27 cellular contexts compared by ENCODE assay signal in genomic region chr9:135294826-135295225, GRCh38.
DNase-seq lines count a peak whose midpoint lies in the region; ATAC-seq and TF ChIP-seq lines count a peak whose summit lies in the region.
"Had no signal": no experiment of that assay in that cellular context is flagged by ENCODE, and none has a peak within 500 bp of the region (broad histone marks: within the 10 kb centered on the region; RNA-seq: fewer than 3 reads in every experiment).

No MANE protein-coding gene starts in this region.

- H3K4me3 ChIP-seq in spleen (no peak overlapping the region), stomach (no peak overlapping the region)
- H3K4me3 ChIP-seq: ascending aorta, dorsolateral prefrontal cortex, neural progenitor cell, psoas muscle, upper lobe of left lung had no signal

- no peak overlapping the region for H3K4me3 Mint-ChIP-seq in activated CD4-positive, alpha-beta memory T cell treated with anti-CD3 and anti-CD28 coated beads, Interleukin-2, amount 10 ng/mL, durations not matched to agents 7 days and 5 days
- no peak overlapping the region for H3K4me3 Mint-ChIP-seq in activated CD4-positive, alpha-beta memory T cell treated with anti-CD3 and anti-CD28 coated beads for 36 hours
- no peak overlapping the region for H3K4me3 Mint-ChIP-seq in WTC11
- H3K4me3 Mint-ChIP-seq in natural killer cell treated with Interleukin-12 subunit alpha and Interleukin-12 subunit beta and Interleukin-15 and Interleukin-18, amount 100 ng/mL, for 72 hours: no peak overlapping the region
- H3K4me3 Mint-ChIP-seq: activated CD4-positive, alpha-beta T cell treated with anti-CD3 and anti-CD28 coated beads, Interleukin-2, amount 10 ng/mL, durations not matched to agents 7 days and 5 days; activated naive CD8-positive, alpha-beta T cell; CD4-positive, alpha-beta memory T cell; neural progenitor cell; stimulated activated naive CD8-positive, alpha-beta T cell treated with anti-CD3 and anti-CD28 coated beads, Interleukin-15, amount 100 ng/mL, for 72 hours had no signal

- H3K27me3 Mint-ChIP-seq in activated CD4-positive, alpha-beta memory T cell treated with anti-CD3 and anti-CD28 coated beads, Interleukin-2, amount 10 ng/mL, durations not matched to agents 7 days and 5 days: peaks cover 3% of the 10 kb centered on the region
- peaks cover 11% of the 10 kb centered on the region for H3K27me3 Mint-ChIP-seq in activated CD4-positive, alpha-beta memory T cell treated with anti-CD3 and anti-CD28 coated beads for 36 hours
- H3K27me3 Mint-ChIP-seq in WTC11 (ENCODE audit: low read depth): no peaks in the 10 kb centered on the region
- H3K27me3 Mint-ChIP-seq in natural killer cell treated with Interleukin-12 subunit alpha and Interleukin-12 subunit beta and Interleukin-15 and Interleukin-18, amount 100 ng/mL, for 72 hours: peaks cover 13 to 17% of the 10 kb centered on the region in 2 donors

- H3K36me3 Mint-ChIP-seq in activated CD4-positive, alpha-beta memory T cell treated with anti-CD3 and anti-CD28 coated beads, Interleukin-2, amount 10 ng/mL, durations not matched to agents 7 days and 5 days (ENCODE audit: low read depth): no peaks in the 10 kb centered on the region
- H3K36me3 Mint-ChIP-seq in activated CD4-positive, alpha-beta memory T cell treated with anti-CD3 and anti-CD28 coated beads for 36 hours: no peaks in the 10 kb centered on the region
- H3K36me3 Mint-ChIP-seq in WTC11: no peaks in the 10 kb centered on the region
- no peaks in the 10 kb centered on the region for H3K36me3 Mint-ChIP-seq in natural killer cell treated with Interleukin-12 subunit alpha and Interleukin-12 subunit beta and Interleukin-15 and Interleukin-18, amount 100 ng/mL, for 72 hours
- H3K36me3 Mint-ChIP-seq: activated naive CD8-positive, alpha-beta T cell; CD4-positive, alpha-beta memory T cell; neural progenitor cell had no signal

- no peaks in the 10 kb centered on the region for H3K9me3 Mint-ChIP-seq in activated CD4-positive, alpha-beta memory T cell treated with anti-CD3 and anti-CD28 coated beads, Interleukin-2, amount 10 ng/mL, durations not matched to agents 7 days and 5 days
- no peaks in the 10 kb centered on the region for H3K9me3 Mint-ChIP-seq in activated CD4-positive, alpha-beta memory T cell treated with anti-CD3 and anti-CD28 coated beads for 36 hours
- no peaks in the 10 kb centered on the region for H3K9me3 Mint-ChIP-seq in WTC11
- H3K9me3 Mint-ChIP-seq in natural killer cell treated with Interleukin-12 subunit alpha and Interleukin-12 subunit beta and Interleukin-15 and Interleukin-18, amount 100 ng/mL, for 72 hours: no peaks in the 10 kb centered on the region
- H3K9me3 Mint-ChIP-seq: activated CD4-positive, alpha-beta T cell treated with anti-CD3 and anti-CD28 coated beads, Interleukin-2, amount 10 ng/mL, durations not matched to agents 7 days and 5 days; CD4-positive, alpha-beta memory T cell; neural progenitor cell; stimulated activated naive CD8-positive, alpha-beta T cell treated with anti-CD3 and anti-CD28 coated beads, Interleukin-15, amount 100 ng/mL, for 72 hours had no signal

- ATAC-seq in WTC11: no peak
- no peak for ATAC-seq in natural killer cell treated with Interleukin-12 subunit alpha and Interleukin-12 subunit beta and Interleukin-15 and Interleukin-18, amount 100 ng/mL, for 72 hours
- ATAC-seq: psoas muscle; SK-N-SH treated with all-trans-retinoic acid at 6 μM for 48 hours; stimulated activated naive CD8-positive, alpha-beta T cell treated with anti-CD3 and anti-CD28 coated beads, Interleukin-15, amount 100 ng/mL, for 72 hours had no signal

- CTCF ChIA-PET in activated CD4-positive, alpha-beta memory T cell treated with anti-CD3 and anti-CD28 coated beads, Interleukin-2, amount 10 ng/mL, durations not matched to agents 7 days and 5 days (lab: Charles Lee): no interaction called here
- CTCF ChIA-PET in activated CD4-positive, alpha-beta memory T cell treated with anti-CD3 and anti-CD28 coated beads for 36 hours (lab: Charles Lee): no interaction called here
- CTCF ChIA-PET in WTC11 (lab: Charles Lee): interaction anchor here (0.6 to 2.0 kb wide), 3 partner anchors 13 to 70 kb away, joined by 3 to 5 read pairs (median 4); no protein-coding TSS in a partner anchor

- DNase-seq in activated CD4-positive, alpha-beta memory T cell treated with anti-CD3 and anti-CD28 coated beads, Interleukin-2, amount 10 ng/mL, durations not matched to agents 7 days and 5 days: peak; percentile 3
- no peak for DNase-seq in activated CD4-positive, alpha-beta memory T cell treated with anti-CD3 and anti-CD28 coated beads for 36 hours
- peak; percentile 56 for DNase-seq in NCI-H2171 treated with DMSO at 0.1 percent for 48 hours (lab: John Stamatoyannopoulos, UW)
- peak; percentile 9 for DNase-seq in WTC11 (ENCODE audit: low spot score)
- peak; percentile 33 for DNase-seq in spleen
- DNase-seq in stomach: no peak
- DNase-seq in NCI-H2107 treated with DMSO at 0.1 percent for 48 hours (lab: John Stamatoyannopoulos, UW; ENCODE audit: unreplicated experiment): no peak
- DNase-seq in natural killer cell treated with Interleukin-12 subunit alpha and Interleukin-12 subunit beta and Interleukin-15 and Interleukin-18, amount 100 ng/mL, for 72 hours (ENCODE audit: low spot score): no peak
- DNase-seq: activated CD4-positive, alpha-beta T cell treated with anti-CD3 and anti-CD28 coated beads, Interleukin-2, amount 10 ng/mL, durations not matched to agents 7 days and 5 days; CD4-positive, alpha-beta memory T cell; central memory CD4-positive, alpha-beta T cell; dorsolateral prefrontal cortex; GDM1; kidney glomerular epithelial cell; mammary epithelial cell; NCI-H1092; NCI-H2029; NCI-H446; psoas muscle; stimulated activated naive CD8-positive, alpha-beta T cell treated with anti-CD3 and anti-CD28 coated beads, Interleukin-15, amount 100 ng/mL, for 72 hours; T-helper 2 cell had no signal

- no peak overlapping the region for H3K27ac Mint-ChIP-seq in activated CD4-positive, alpha-beta memory T cell treated with anti-CD3 and anti-CD28 coated beads, Interleukin-2, amount 10 ng/mL, durations not matched to agents 7 days and 5 days
- no peak overlapping the region for H3K27ac Mint-ChIP-seq in activated CD4-positive, alpha-beta memory T cell treated with anti-CD3 and anti-CD28 coated beads for 36 hours
- H3K27ac Mint-ChIP-seq in WTC11: peak overlapping the region; percentile 59; the same call in 1 of the 2 replicates
- H3K27ac Mint-ChIP-seq in natural killer cell treated with Interleukin-12 subunit alpha and Interleukin-12 subunit beta and Interleukin-15 and Interleukin-18, amount 100 ng/mL, for 72 hours: no peak overlapping the region
- H3K27ac Mint-ChIP-seq: activated CD4-positive, alpha-beta T cell treated with anti-CD3 and anti-CD28 coated beads, Interleukin-2, amount 10 ng/mL, durations not matched to agents 7 days and 5 days; activated naive CD8-positive, alpha-beta T cell; CD4-positive, alpha-beta memory T cell; neural progenitor cell; stimulated activated naive CD8-positive, alpha-beta T cell treated with anti-CD3 and anti-CD28 coated beads, Interleukin-15, amount 100 ng/mL, for 72 hours had no signal

- intact Hi-C loops in activated CD4-positive, alpha-beta memory T cell treated with anti-CD3 and anti-CD28 coated beads for 36 hours (cut with micrococcal nuclease): no loop called here
- intact Hi-C loops in spleen (cut with DNase I; ENCODE audit: low total_unique reads): no loop called here
- intact Hi-C loops in stomach (cut with DNase I; ENCODE audit: low total_unique reads): no loop called here

- POLR2A ChIA-PET in activated CD4-positive, alpha-beta memory T cell treated with anti-CD3 and anti-CD28 coated beads, Interleukin-2, amount 10 ng/mL, durations not matched to agents 7 days and 5 days (lab: Charles Lee): no interaction called here
- POLR2A ChIA-PET in activated CD4-positive, alpha-beta memory T cell treated with anti-CD3 and anti-CD28 coated beads for 36 hours (lab: Charles Lee): interaction anchor here (0.6 kb wide), 1 partner anchor 48 kb away, joined by 4 read pairs; no protein-coding TSS in a partner anchor
- POLR2A ChIA-PET in WTC11 (lab: Charles Lee): no interaction called here

- no peaks in the 10 kb centered on the region for H3K4me1 Mint-ChIP-seq in activated CD4-positive, alpha-beta memory T cell treated with anti-CD3 and anti-CD28 coated beads, Interleukin-2, amount 10 ng/mL, durations not matched to agents 7 days and 5 days
- no peaks in the 10 kb centered on the region for H3K4me1 Mint-ChIP-seq in activated CD4-positive, alpha-beta memory T cell treated with anti-CD3 and anti-CD28 coated beads for 36 hours (ENCODE audit: low read depth)
- H3K4me1 Mint-ChIP-seq in WTC11: peaks cover 51% of the 10 kb centered on the region
- H3K4me1 Mint-ChIP-seq in natural killer cell treated with Interleukin-12 subunit alpha and Interleukin-12 subunit beta and Interleukin-15 and Interleukin-18, amount 100 ng/mL, for 72 hours (ENCODE audit: low read depth in 2 of 2): no peaks in the 10 kb centered on the region
- H3K4me1 Mint-ChIP-seq: activated CD4-positive, alpha-beta T cell treated with anti-CD3 and anti-CD28 coated beads, Interleukin-2, amount 10 ng/mL, durations not matched to agents 7 days and 5 days; CD4-positive, alpha-beta memory T cell; stimulated activated naive CD8-positive, alpha-beta T cell treated with anti-CD3 and anti-CD28 coated beads, Interleukin-15, amount 100 ng/mL, for 72 hours had no signal

- H3K36me3 ChIP-seq in spleen (no peaks in the 10 kb centered on the region), stomach (no peaks in the 10 kb centered on the region)
- H3K36me3 ChIP-seq: ascending aorta, neural progenitor cell, upper lobe of left lung had no signal

- TF ChIP-seq POLR2A in spleen (IDR thresholded peaks at IDR 0.05): no peak
- no peak for TF ChIP-seq POLR2A in stomach (IDR thresholded peaks at IDR 0.05)

- TF ChIP-seq CTCF in WTC11 (IDR thresholded peaks at IDR 0.05): no peak
- no peak for TF ChIP-seq CTCF in spleen (IDR thresholded peaks at IDR 0.05 in 8 of 11, conservative IDR thresholded peaks at IDR 0.05 in 3 of 11)
- TF ChIP-seq CTCF in stomach (IDR thresholded peaks at IDR 0.05): no peak

- peaks cover 0 to 36% (median 6%) of the 10 kb centered on the region in 7 donors for H3K27me3 ChIP-seq in spleen (replicated peaks in 1 of 7)
- H3K27me3 ChIP-seq in stomach: peaks cover 0 to 34% (median 6%) of the 10 kb centered on the region in 3 donors
- H3K27me3 ChIP-seq: ascending aorta, neural progenitor cell, upper lobe of left lung had no signal

- WGBS in spleen, 5 donors: 85 to 91% (median 88%) methylated on average over 11 of the region's 11 CpGs
- WGBS in stomach, 5 donors: 88 to 92% (median 92%) methylated on average over 10 to 11 of the region's 11 CpGs

- H3K4me1 ChIP-seq in spleen (no peaks in the 10 kb centered on the region), stomach (peaks cover 0 to 15% (median 5%) of the 10 kb centered on the region in 4 donors)
- H3K4me1 ChIP-seq: ascending aorta, psoas muscle had no signal

- H3K9me3 ChIP-seq in spleen (no peaks in the 10 kb centered on the region), stomach (no peaks in the 10 kb centered on the region)
- H3K9me3 ChIP-seq: ascending aorta, psoas muscle, upper lobe of left lung had no signal

- H3K27ac ChIP-seq in spleen (no peak overlapping the region), stomach (no peak overlapping the region)
- H3K27ac ChIP-seq: 22Rv1, ascending aorta, dorsolateral prefrontal cortex, neural progenitor cell, psoas muscle, upper lobe of left lung had no signal

- no peak for TF ChIP-seq EP300 in stomach (IDR thresholded peaks at IDR 0.05)

Comparison
In these comparisons a context has a peak if more than half of its experiments do, and no peak if none do; other contexts are left out.
1. DNase-seq: peak in activated CD4-positive, alpha-beta memory T cell treated with anti-CD3 and anti-CD28 coated beads, Interleukin-2, amount 10 ng/mL, durations not matched to agents 7 days and 5 days (single experiment), NCI-H2171 treated with DMSO at 0.1 percent for 48 hours (single experiment), WTC11 (single experiment) and spleen (single experiment); none in activated CD4-positive, alpha-beta memory T cell treated with anti-CD3 and anti-CD28 coated beads for 36 hours (single experiment), stomach (single experiment), NCI-H2107 treated with DMSO at 0.1 percent for 48 hours (single experiment) and natural killer cell treated with Interleukin-12 subunit alpha and Interleukin-12 subunit beta and Interleukin-15 and Interleukin-18, amount 100 ng/mL, for 72 hours (single experiment).